In the genomic region with DNA sequence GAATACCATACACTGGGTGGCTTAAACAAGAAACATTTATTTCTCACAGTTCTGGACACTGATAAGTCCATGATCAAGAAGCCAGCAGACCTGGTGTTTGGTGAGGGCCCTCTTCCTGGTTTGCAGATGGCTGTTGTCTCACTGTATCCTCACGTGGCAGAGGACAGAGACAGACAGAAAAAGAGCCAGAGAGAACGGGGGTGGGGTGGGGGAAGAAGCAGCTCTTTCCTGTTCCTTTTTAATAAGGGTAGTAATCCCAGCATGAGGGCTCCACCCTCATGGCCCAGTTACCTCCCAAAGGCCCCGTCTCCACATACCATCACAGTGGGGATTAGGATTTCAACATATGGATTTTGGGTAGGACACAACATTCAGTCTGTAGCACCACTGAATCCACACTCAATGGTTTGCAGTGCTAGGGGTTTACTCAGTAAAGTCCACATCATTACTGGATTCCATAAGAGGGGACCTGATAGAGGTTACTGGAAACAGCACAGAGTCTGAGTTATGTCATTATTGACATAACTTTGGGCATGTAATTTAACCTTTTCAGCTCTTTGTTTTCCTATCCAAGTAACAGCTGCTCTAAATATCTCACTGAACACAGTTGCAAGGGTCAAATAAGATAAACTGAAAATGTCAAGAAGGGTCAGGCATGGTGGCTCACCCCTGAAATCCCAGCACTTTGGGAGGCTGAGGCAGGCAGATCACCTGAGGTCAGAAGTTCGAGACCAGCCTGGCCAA, we compare ENCODE assay signal across 1 cellular context.
TF ChIP-seq lines count a peak whose summit lies in the region.

No MANE protein-coding gene starts in this region.

TF ChIP-seq in HepG2, 621 proteins besides CTCF, POLR2A, EP300 and RAD21 (continued from another document and continues in another):
- TF ChIP-seq, protein P1, sequence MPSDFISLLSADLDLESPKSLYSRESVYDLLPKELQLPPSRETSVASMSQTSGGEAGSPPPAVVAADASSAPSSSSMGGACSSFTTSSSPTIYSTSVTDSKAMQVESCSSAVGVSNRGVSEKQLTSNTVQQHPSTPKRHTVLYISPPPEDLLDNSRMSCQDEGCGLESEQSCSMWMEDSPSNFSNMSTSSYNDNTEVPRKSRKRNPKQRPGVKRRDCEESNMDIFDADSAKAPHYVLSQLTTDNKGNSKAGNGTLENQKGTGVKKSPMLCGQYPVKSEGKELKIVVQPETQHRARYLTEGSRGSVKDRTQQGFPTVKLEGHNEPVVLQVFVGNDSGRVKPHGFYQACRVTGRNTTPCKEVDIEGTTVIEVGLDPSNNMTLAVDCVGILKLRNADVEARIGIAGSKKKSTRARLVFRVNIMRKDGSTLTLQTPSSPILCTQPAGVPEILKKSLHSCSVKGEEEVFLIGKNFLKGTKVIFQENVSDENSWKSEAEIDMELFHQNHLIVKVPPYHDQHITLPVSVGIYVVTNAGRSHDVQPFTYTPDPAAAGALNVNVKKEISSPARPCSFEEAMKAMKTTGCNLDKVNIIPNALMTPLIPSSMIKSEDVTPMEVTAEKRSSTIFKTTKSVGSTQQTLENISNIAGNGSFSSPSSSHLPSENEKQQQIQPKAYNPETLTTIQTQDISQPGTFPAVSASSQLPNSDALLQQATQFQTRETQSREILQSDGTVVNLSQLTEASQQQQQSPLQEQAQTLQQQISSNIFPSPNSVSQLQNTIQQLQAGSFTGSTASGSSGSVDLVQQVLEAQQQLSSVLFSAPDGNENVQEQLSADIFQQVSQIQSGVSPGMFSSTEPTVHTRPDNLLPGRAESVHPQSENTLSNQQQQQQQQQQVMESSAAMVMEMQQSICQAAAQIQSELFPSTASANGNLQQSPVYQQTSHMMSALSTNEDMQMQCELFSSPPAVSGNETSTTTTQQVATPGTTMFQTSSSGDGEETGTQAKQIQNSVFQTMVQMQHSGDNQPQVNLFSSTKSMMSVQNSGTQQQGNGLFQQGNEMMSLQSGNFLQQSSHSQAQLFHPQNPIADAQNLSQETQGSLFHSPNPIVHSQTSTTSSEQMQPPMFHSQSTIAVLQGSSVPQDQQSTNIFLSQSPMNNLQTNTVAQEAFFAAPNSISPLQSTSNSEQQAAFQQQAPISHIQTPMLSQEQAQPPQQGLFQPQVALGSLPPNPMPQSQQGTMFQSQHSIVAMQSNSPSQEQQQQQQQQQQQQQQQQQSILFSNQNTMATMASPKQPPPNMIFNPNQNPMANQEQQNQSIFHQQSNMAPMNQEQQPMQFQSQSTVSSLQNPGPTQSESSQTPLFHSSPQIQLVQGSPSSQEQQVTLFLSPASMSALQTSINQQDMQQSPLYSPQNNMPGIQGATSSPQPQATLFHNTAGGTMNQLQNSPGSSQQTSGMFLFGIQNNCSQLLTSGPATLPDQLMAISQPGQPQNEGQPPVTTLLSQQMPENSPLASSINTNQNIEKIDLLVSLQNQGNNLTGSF (CRISPR knock-in tag; IDR thresholded peaks at IDR 0.05): no peak
- TF ChIP-seq, protein P2, sequence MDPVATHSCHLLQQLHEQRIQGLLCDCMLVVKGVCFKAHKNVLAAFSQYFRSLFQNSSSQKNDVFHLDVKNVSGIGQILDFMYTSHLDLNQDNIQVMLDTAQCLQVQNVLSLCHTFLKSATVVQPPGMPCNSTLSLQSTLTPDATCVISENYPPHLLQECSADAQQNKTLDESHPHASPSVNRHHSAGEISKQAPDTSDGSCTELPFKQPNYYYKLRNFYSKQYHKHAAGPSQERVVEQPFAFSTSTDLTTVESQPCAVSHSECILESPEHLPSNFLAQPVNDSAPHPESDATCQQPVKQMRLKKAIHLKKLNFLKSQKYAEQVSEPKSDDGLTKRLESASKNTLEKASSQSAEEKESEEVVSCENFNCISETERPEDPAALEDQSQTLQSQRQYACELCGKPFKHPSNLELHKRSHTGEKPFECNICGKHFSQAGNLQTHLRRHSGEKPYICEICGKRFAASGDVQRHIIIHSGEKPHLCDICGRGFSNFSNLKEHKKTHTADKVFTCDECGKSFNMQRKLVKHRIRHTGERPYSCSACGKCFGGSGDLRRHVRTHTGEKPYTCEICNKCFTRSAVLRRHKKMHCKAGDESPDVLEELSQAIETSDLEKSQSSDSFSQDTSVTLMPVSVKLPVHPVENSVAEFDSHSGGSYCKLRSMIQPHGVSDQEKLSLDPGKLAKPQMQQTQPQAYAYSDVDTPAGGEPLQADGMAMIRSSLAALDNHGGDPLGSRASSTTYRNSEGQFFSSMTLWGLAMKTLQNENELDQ (CRISPR knock-in tag; IDR thresholded peaks at IDR 0.05; ENCODE audit: borderline replicate concordance): no peak
- TF ChIP-seq HOXA3 (CRISPR knock-in tag; IDR thresholded peaks at IDR 0.05) (no peak), ZFP37 (CRISPR knock-in tag; IDR thresholded peaks at IDR 0.05; ENCODE audit: borderline replicate concordance) (no peak), ZNF264 (CRISPR knock-in tag; IDR thresholded peaks at IDR 0.05) (peak; percentile 72; the same call in 1 of the 2 replicates), ZNF292 (CRISPR knock-in tag; IDR thresholded peaks at IDR 0.05; ENCODE audit: borderline replicate concordance, low read depth) (no peak), ZBTB1 (CRISPR knock-in tag; IDR thresholded peaks at IDR 0.05; ENCODE audit: borderline replicate concordance) (no peak), XBP1 (CRISPR knock-in tag; IDR thresholded peaks at IDR 0.05) (no peak), ZNF235 (CRISPR knock-in tag; IDR thresholded peaks at IDR 0.05; ENCODE audit: borderline replicate concordance) (no peak), RARG (CRISPR knock-in tag; IDR thresholded peaks at IDR 0.05; ENCODE audit: low read depth) (no peak), CEBPB (IDR thresholded peaks at IDR 0.05; ENCODE audit: borderline replicate concordance, low read depth, low read length) (no peak), BCL6 (CRISPR knock-in tag; IDR thresholded peaks at IDR 0.05) (peak; percentile 90), ZNF782 (CRISPR knock-in tag; IDR thresholded peaks at IDR 0.05; ENCODE audit: borderline replicate concordance) (no peak), THAP11 (CRISPR knock-in tag; IDR thresholded peaks at IDR 0.05) (0 out of 2 replicates have a peak, but pooled peaks have one; percentile 38), TOE1 (CRISPR knock-in tag; IDR thresholded peaks at IDR 0.05) (no peak), DPF2 (CRISPR knock-in tag; IDR thresholded peaks at IDR 0.05; ENCODE audit: borderline replicate concordance, low read depth) (peak; percentile 41; the same call in 1 of the 2 replicates), JUN (CRISPR knock-in tag; IDR thresholded peaks at IDR 0.05) (no peak), CBX5 (CRISPR knock-in tag; IDR thresholded peaks at IDR 0.05; ENCODE audit: borderline replicate concordance) (no peak)
- TF ChIP-seq, protein P3, sequence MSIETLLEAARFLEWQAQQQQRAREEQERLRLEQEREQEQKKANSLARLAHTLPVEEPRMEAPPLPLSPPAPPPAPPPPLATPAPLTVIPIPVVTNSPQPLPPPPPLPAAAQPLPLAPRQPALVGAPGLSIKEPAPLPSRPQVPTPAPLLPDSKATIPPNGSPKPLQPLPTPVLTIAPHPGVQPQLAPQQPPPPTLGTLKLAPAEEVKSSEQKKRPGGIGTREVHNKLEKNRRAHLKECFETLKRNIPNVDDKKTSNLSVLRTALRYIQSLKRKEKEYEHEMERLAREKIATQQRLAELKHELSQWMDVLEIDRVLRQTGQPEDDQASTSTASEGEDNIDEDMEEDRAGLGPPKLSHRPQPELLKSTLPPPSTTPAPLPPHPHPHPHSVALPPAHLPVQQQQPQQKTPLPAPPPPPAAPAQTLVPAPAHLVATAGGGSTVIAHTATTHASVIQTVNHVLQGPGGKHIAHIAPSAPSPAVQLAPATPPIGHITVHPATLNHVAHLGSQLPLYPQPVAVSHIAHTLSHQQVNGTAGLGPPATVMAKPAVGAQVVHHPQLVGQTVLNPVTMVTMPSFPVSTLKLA (IDR thresholded peaks at IDR 0.05): no peak
- TF ChIP-seq, protein P4, sequence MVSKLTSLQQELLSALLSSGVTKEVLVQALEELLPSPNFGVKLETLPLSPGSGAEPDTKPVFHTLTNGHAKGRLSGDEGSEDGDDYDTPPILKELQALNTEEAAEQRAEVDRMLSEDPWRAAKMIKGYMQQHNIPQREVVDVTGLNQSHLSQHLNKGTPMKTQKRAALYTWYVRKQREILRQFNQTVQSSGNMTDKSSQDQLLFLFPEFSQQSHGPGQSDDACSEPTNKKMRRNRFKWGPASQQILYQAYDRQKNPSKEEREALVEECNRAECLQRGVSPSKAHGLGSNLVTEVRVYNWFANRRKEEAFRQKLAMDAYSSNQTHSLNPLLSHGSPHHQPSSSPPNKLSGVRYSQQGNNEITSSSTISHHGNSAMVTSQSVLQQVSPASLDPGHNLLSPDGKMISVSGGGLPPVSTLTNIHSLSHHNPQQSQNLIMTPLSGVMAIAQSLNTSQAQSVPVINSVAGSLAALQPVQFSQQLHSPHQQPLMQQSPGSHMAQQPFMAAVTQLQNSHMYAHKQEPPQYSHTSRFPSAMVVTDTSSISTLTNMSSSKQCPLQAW (CRISPR knock-in tag; IDR thresholded peaks at IDR 0.05): 0 out of 2 replicates have a peak, but pooled peaks have one; percentile 21
- TF ChIP-seq, protein P5, sequence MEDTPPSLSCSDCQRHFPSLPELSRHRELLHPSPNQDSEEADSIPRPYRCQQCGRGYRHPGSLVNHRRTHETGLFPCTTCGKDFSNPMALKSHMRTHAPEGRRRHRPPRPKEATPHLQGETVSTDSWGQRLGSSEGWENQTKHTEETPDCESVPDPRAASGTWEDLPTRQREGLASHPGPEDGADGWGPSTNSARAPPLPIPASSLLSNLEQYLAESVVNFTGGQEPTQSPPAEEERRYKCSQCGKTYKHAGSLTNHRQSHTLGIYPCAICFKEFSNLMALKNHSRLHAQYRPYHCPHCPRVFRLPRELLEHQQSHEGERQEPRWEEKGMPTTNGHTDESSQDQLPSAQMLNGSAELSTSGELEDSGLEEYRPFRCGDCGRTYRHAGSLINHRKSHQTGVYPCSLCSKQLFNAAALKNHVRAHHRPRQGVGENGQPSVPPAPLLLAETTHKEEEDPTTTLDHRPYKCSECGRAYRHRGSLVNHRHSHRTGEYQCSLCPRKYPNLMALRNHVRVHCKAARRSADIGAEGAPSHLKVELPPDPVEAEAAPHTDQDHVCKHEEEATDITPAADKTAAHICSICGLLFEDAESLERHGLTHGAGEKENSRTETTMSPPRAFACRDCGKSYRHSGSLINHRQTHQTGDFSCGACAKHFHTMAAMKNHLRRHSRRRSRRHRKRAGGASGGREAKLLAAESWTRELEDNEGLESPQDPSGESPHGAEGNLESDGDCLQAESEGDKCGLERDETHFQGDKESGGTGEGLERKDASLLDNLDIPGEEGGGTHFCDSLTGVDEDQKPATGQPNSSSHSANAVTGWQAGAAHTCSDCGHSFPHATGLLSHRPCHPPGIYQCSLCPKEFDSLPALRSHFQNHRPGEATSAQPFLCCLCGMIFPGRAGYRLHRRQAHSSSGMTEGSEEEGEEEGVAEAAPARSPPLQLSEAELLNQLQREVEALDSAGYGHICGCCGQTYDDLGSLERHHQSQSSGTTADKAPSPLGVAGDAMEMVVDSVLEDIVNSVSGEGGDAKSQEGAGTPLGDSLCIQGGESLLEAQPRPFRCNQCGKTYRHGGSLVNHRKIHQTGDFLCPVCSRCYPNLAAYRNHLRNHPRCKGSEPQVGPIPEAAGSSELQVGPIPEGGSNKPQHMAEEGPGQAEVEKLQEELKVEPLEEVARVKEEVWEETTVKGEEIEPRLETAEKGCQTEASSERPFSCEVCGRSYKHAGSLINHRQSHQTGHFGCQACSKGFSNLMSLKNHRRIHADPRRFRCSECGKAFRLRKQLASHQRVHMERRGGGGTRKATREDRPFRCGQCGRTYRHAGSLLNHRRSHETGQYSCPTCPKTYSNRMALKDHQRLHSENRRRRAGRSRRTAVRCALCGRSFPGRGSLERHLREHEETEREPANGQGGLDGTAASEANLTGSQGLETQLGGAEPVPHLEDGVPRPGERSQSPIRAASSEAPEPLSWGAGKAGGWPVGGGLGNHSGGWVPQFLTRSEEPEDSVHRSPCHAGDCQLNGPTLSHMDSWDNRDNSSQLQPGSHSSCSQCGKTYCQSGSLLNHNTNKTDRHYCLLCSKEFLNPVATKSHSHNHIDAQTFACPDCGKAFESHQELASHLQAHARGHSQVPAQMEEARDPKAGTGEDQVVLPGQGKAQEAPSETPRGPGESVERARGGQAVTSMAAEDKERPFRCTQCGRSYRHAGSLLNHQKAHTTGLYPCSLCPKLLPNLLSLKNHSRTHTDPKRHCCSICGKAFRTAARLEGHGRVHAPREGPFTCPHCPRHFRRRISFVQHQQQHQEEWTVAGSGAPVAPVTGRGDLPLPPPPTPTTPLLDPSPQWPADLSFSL (CRISPR knock-in tag; IDR thresholded peaks at IDR 0.05): no peak
- TF ChIP-seq, protein P6, sequence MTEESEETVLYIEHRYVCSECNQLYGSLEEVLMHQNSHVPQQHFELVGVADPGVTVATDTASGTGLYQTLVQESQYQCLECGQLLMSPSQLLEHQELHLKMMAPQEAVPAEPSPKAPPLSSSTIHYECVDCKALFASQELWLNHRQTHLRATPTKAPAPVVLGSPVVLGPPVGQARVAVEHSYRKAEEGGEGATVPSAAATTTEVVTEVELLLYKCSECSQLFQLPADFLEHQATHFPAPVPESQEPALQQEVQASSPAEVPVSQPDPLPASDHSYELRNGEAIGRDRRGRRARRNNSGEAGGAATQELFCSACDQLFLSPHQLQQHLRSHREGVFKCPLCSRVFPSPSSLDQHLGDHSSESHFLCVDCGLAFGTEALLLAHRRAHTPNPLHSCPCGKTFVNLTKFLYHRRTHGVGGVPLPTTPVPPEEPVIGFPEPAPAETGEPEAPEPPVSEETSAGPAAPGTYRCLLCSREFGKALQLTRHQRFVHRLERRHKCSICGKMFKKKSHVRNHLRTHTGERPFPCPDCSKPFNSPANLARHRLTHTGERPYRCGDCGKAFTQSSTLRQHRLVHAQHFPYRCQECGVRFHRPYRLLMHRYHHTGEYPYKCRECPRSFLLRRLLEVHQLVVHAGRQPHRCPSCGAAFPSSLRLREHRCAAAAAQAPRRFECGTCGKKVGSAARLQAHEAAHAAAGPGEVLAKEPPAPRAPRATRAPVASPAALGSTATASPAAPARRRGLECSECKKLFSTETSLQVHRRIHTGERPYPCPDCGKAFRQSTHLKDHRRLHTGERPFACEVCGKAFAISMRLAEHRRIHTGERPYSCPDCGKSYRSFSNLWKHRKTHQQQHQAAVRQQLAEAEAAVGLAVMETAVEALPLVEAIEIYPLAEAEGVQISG (CRISPR knock-in tag; IDR thresholded peaks at IDR 0.05): peak; percentile 18; the same call in 1 of the 2 replicates
- TF ChIP-seq, protein P7, sequence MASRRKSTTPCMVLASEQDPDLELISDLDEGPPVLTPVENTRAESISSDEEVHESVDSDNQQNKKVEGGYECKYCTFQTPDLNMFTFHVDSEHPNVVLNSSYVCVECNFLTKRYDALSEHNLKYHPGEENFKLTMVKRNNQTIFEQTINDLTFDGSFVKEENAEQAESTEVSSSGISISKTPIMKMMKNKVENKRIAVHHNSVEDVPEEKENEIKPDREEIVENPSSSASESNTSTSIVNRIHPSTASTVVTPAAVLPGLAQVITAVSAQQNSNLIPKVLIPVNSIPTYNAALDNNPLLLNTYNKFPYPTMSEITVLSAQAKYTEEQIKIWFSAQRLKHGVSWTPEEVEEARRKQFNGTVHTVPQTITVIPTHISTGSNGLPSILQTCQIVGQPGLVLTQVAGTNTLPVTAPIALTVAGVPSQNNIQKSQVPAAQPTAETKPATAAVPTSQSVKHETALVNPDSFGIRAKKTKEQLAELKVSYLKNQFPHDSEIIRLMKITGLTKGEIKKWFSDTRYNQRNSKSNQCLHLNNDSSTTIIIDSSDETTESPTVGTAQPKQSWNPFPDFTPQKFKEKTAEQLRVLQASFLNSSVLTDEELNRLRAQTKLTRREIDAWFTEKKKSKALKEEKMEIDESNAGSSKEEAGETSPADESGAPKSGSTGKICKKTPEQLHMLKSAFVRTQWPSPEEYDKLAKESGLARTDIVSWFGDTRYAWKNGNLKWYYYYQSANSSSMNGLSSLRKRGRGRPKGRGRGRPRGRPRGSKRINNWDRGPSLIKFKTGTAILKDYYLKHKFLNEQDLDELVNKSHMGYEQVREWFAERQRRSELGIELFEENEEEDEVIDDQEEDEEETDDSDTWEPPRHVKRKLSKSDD (CRISPR knock-in tag; IDR thresholded peaks at IDR 0.05; ENCODE audit: low read depth): no peak
